Comparison of ENCODE assay signal across 3 cellular contexts in the genomic region with DNA sequence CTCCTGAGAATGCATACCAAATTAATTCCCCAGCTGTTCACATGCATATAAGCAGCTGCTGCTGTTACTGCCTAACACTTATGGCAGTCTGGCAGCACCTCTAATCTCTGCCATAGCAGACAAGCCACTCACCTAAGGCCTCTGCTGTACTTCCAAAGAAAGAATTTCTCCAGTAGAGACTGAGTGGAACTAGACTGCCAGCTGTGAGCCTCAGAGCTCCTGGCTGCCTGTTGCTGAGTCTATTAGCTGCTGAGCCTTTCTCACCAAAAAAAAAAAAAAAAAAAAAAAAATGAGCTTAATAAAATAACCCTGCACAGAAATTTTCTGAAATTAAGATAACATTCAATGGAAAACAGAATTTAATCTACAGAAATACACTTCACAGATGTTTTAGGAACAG. TPM values are rescaled to one million over a fixed set of nuclear protein-coding genes. Genes with fewer than 3 reads are reported as not detected.
"Had no signal": no experiment of that assay in that cellular context is flagged by ENCODE, and none has a peak within 500 bp of the region (broad histone marks: within the 10 kb centered on the region; RNA-seq: fewer than 3 reads in every experiment).

No MANE protein-coding gene starts in this region.

RNA-seq across cellular contexts. Expression of a gene that starts 33.0 kb away (rescaled TPM):
- total RNA-seq: colonic mucosa, glomerular endothelial cell, left cardiac atrium had no signal
